19 cellular contexts compared by ENCODE assay signal in genomic region chr2:134448650-134449049, GRCh38.
DNase-seq lines count a peak whose midpoint lies in the region; ATAC-seq, FAIRE-seq and TF ChIP-seq lines count a peak whose summit lies in the region.
"Had no signal": no experiment of that assay in that cellular context is flagged by ENCODE, and none has a peak within 500 bp of the region (broad histone marks: within the 10 kb centered on the region; RNA-seq: fewer than 3 reads in every experiment).

No MANE protein-coding gene starts in this region.

- no peak overlapping the region for H4K91ac ChIP-seq in neuronal stem cell (ENCODE audit: low read depth, low read length, poor library complexity)

- 71 to 73% methylated on average over 4 to 6 of the region's 6 CpGs for WGBS in body of pancreas, 2 donors
- no CpG with 5 or more reads among the region's 6 CpGs for WGBS in neuronal stem cell (ENCODE audit: extremely low coverage in 2 of 2, insufficient read length in 2 of 2, insufficient replicate concordance in 1 of 2), 2 donors

- H3K27ac ChIP-seq in body of pancreas = peak overlapping the region; percentile 23 to 72 (median 66)
- no peak overlapping the region for H3K27ac ChIP-seq in neuronal stem cell (replicated peaks; ENCODE audit: low read length)
- no peak overlapping the region for H3K27ac ChIP-seq in kidney (ENCODE audit: low read depth in 2 of 2, low read length in 2 of 2)
- H3K27ac ChIP-seq in tibial artery = no peak overlapping the region
- H3K27ac ChIP-seq: BLaER1, GM23248 had no signal

- no peak overlapping the region for H3K23ac ChIP-seq in neuronal stem cell (ENCODE audit: low read depth, low read length, poor library complexity)

- H3K36me3 Mint-ChIP-seq in T-helper 17 cell (ENCODE audit: low read depth) (peaks cover 4% of the 10 kb centered on the region), natural killer cell (no peaks in the 10 kb centered on the region)
- H3K36me3 Mint-ChIP-seq in stimulated activated effector memory CD8-positive, alpha-beta T cell treated with anti-CD3 and anti-CD28 coated beads, Interleukin-12 subunit alpha, Interleukin-12 subunit beta, amount 100 ng/mL, for 72 hours = peaks cover 20% of the 10 kb centered on the region

- no peak overlapping the region for H2BK5ac ChIP-seq in neuronal stem cell (ENCODE audit: low read length)

- H3K4me2 ChIP-seq in neuronal stem cell (ENCODE audit: insufficient read depth, low read length, poor library complexity, severe bottlenecking) = no peak overlapping the region
- H3K4me2 ChIP-seq: BLaER1 had no signal

- H3K4me1 Mint-ChIP-seq in T-helper 17 cell = peaks cover 9% of the 10 kb centered on the region
- peaks cover 15% of the 10 kb centered on the region for H3K4me1 Mint-ChIP-seq in stimulated activated effector memory CD8-positive, alpha-beta T cell treated with anti-CD3 and anti-CD28 coated beads, Interleukin-12 subunit alpha, Interleukin-12 subunit beta, amount 100 ng/mL, for 72 hours
- H3K4me1 Mint-ChIP-seq in natural killer cell = peaks cover 4 to 6% of the 10 kb centered on the region in 2 donors
- H3K4me1 Mint-ChIP-seq: CD14-positive monocyte had no signal

- no peaks in the 10 kb centered on the region for H3K79me1 ChIP-seq in neuronal stem cell (ENCODE audit: low read depth, low read length)

- H3K27me3 ChIP-seq in body of pancreas (no peaks in the 10 kb centered on the region), neuronal stem cell (ENCODE audit: control insufficient read depth in 3 of 3, insufficient read depth in 3 of 3, low read depth in 1 of 3, low read length in 3 of 3) (no peaks in the 10 kb centered on the region), MG63 (no peaks in the 10 kb centered on the region), tibial artery (no peaks in the 10 kb centered on the region)
- H3K27me3 ChIP-seq: BLaER1 had no signal

- no peak for DNase-seq in T-helper 17 cell
- DNase-seq in body of pancreas = no peak
- DNase-seq in neuronal stem cell (ENCODE audit: low spot score) = no peak
- no peak for DNase-seq in stimulated activated effector memory CD8-positive, alpha-beta T cell treated with anti-CD3 and anti-CD28 coated beads, Interleukin-12 subunit alpha, Interleukin-12 subunit beta, amount 100 ng/mL, for 72 hours (ENCODE audit: low spot score in 2 of 2)
- no peak for DNase-seq in kidney
- no peak for DNase-seq in MG63
- DNase-seq in tibial artery = no peak
- no peak for DNase-seq in natural killer cell
- DNase-seq: 8988T; CD4-positive, alpha-beta memory T cell; DMS153; DMS79; GDM1; GM23248 had no signal

- H4K8ac ChIP-seq in neuronal stem cell (ENCODE audit: low read depth, low read length) = no peak overlapping the region

- no peak for TF ChIP-seq POLR2A in body of pancreas (IDR thresholded peaks at IDR 0.05)

- no peak overlapping the region for H3K4ac ChIP-seq in neuronal stem cell (ENCODE audit: low read length)

- no peak for ATAC-seq in T-helper 17 cell
- ATAC-seq in body of pancreas = no peak
- ATAC-seq in stimulated activated effector memory CD8-positive, alpha-beta T cell treated with anti-CD3 and anti-CD28 coated beads, Interleukin-12 subunit alpha, Interleukin-12 subunit beta, amount 100 ng/mL, for 72 hours = no peak
- ATAC-seq in natural killer cell = no peak

- TF ChIP-seq CTCF in body of pancreas (IDR thresholded peaks at IDR 0.05) (no peak), kidney (IDR thresholded peaks at IDR 0.05; ENCODE audit: borderline replicate concordance, extremely low read depth, insufficient read depth) (no peak), tibial artery (IDR thresholded peaks at IDR 0.05) (no peak), natural killer cell (IDR thresholded peaks at IDR 0.05) (no peak)

- no peak overlapping the region for H2BK12ac ChIP-seq in neuronal stem cell (ENCODE audit: low read length)

- no peak for FAIRE-seq in kidney (lab: Jason Lieb, UNC)
- FAIRE-seq: GM12892, GM18507 had no signal

- H2BK120ac ChIP-seq in neuronal stem cell (ENCODE audit: low read depth, low read length) = no peak overlapping the region

- intact Hi-C loops in body of pancreas (cut with DNase I) (loop anchor here (10.0 kb wide), 1 partner anchor 54 kb away; no protein-coding TSS in a partner anchor), kidney (cut with DNase I) (no loop called here), tibial artery (cut with DNase I; ENCODE audit: low total_unique reads) (no loop called here), natural killer cell (cut with micrococcal nuclease) (no loop called here)

- H3K9me3 Mint-ChIP-seq in stimulated activated effector memory CD8-positive, alpha-beta T cell treated with anti-CD3 and anti-CD28 coated beads, Interleukin-12 subunit alpha, Interleukin-12 subunit beta, amount 100 ng/mL, for 72 hours = no peaks in the 10 kb centered on the region
- H3K9me3 Mint-ChIP-seq in natural killer cell = no peaks in the 10 kb centered on the region
- H3K9me3 Mint-ChIP-seq: CD14-positive monocyte; CD4-positive, alpha-beta memory T cell had no signal

- H3K9me3 ChIP-seq in T-helper 17 cell (ENCODE audit: control insufficient read depth, low read length, poor library complexity, severe bottlenecking) = no peaks in the 10 kb centered on the region
- no peaks in the 10 kb centered on the region for H3K9me3 ChIP-seq in body of pancreas
- no peaks in the 10 kb centered on the region for H3K9me3 ChIP-seq in neuronal stem cell (replicated peaks in 1 of 2; ENCODE audit: control insufficient read depth in 2 of 2, insufficient read depth in 1 of 2, low read depth in 1 of 2, low read length in 2 of 2)
- no peaks in the 10 kb centered on the region for H3K9me3 ChIP-seq in kidney (ENCODE audit: control insufficient read depth in 1 of 2, low read length in 2 of 2)
- no peaks in the 10 kb centered on the region for H3K9me3 ChIP-seq in MG63
- no peaks in the 10 kb centered on the region for H3K9me3 ChIP-seq in tibial artery
- H3K9me3 ChIP-seq: BLaER1, HAP-1 had no signal

- no peak overlapping the region for H3K18ac ChIP-seq in neuronal stem cell (ENCODE audit: low read length)

- H2AFZ ChIP-seq in neuronal stem cell (ENCODE audit: low read length) = no peak overlapping the region
- H2AFZ ChIP-seq: GM23248 had no signal

- H3K27me3 Mint-ChIP-seq in T-helper 17 cell (no peaks in the 10 kb centered on the region), natural killer cell (ENCODE audit: low read depth in 2 of 2) (no peaks in the 10 kb centered on the region)
- H3K27me3 Mint-ChIP-seq: CD4-positive, alpha-beta memory T cell had no signal

- H3K4me3 Mint-ChIP-seq in T-helper 17 cell (no peak overlapping the region), natural killer cell (no peak overlapping the region)
- no peak overlapping the region for H3K4me3 Mint-ChIP-seq in stimulated activated effector memory CD8-positive, alpha-beta T cell treated with anti-CD3 and anti-CD28 coated beads, Interleukin-12 subunit alpha, Interleukin-12 subunit beta, amount 100 ng/mL, for 72 hours
- H3K4me3 Mint-ChIP-seq: CD14-positive monocyte; CD4-positive, alpha-beta memory T cell had no signal

- peaks cover 60% of the 10 kb centered on the region for H3K4me1 ChIP-seq in body of pancreas
- H3K4me1 ChIP-seq in neuronal stem cell (ENCODE audit: control insufficient read depth in 2 of 2, insufficient read depth in 1 of 2, low read depth in 1 of 2, low read length in 2 of 2) = peaks cover 0 to 6% of the 10 kb centered on the region in 2 donors
- peaks cover under 1 to 2% of the 10 kb centered on the region in 2 donors for H3K4me1 ChIP-seq in kidney (ENCODE audit: control insufficient read depth in 1 of 2, insufficient read depth in 1 of 2, low read depth in 1 of 2, low read length in 2 of 2)
- H3K4me1 ChIP-seq in tibial artery = no peaks in the 10 kb centered on the region
- H3K4me1 ChIP-seq: HAP-1 had no signal

- H2BK15ac ChIP-seq in neuronal stem cell (ENCODE audit: low read length) = no peak overlapping the region

- H3K14ac ChIP-seq in neuronal stem cell (ENCODE audit: low read length) = no peak overlapping the region

- H3K27ac Mint-ChIP-seq in T-helper 17 cell (peak overlapping the region; percentile 66), natural killer cell (no peak overlapping the region)
- H3K27ac Mint-ChIP-seq in stimulated activated effector memory CD8-positive, alpha-beta T cell treated with anti-CD3 and anti-CD28 coated beads, Interleukin-12 subunit alpha, Interleukin-12 subunit beta, amount 100 ng/mL, for 72 hours = peak overlapping the region; percentile 84

- no peaks in the 10 kb centered on the region for H3K36me3 ChIP-seq in body of pancreas (replicated peaks in 1 of 2; ENCODE audit: insufficient read depth in 1 of 2, low read depth in 2 of 2)
- H3K36me3 ChIP-seq in neuronal stem cell (replicated peaks in 1 of 2; ENCODE audit: control insufficient read depth in 2 of 2, insufficient read depth in 2 of 2, low read length in 2 of 2) = peaks cover 3 to 26% of the 10 kb centered on the region in 2 donors
- peaks cover 0 to 3% of the 10 kb centered on the region in 2 donors for H3K36me3 ChIP-seq in kidney (ENCODE audit: control insufficient read depth in 1 of 2, insufficient read depth in 2 of 2, low read length in 2 of 2)
- H3K36me3 ChIP-seq in MG63 = no peaks in the 10 kb centered on the region
- H3K36me3 ChIP-seq in tibial artery = peaks cover 0 to 30% (median 0%) of the 10 kb centered on the region in 3 donors
- H3K36me3 ChIP-seq: HAP-1 had no signal

- peak overlapping the region; percentile 38 for H3K9ac ChIP-seq in neuronal stem cell (ENCODE audit: low read depth, low read length, poor library complexity)
- no peak overlapping the region for H3K9ac ChIP-seq in kidney (ENCODE audit: low read length in 2 of 2)
- H3K9ac ChIP-seq: BLaER1, GM23248 had no signal

- H2AK5ac ChIP-seq in neuronal stem cell (ENCODE audit: low read depth, low read length) = no peak overlapping the region

- H3K4me3 ChIP-seq in body of pancreas (no peak overlapping the region), neuronal stem cell (ENCODE audit: low read length in 2 of 2) (no peak overlapping the region), kidney (ENCODE audit: low read length in 2 of 2) (no peak overlapping the region), MG63 (no peak overlapping the region), tibial artery (no peak overlapping the region)
- H3K4me3 ChIP-seq: BLaER1, GM23248, HAP-1 had no signal

Comparison
In these comparisons a context has a peak if more than half of its experiments do, and no peak if none do; other contexts are left out.
1. H3K27ac Mint-ChIP-seq: peak in T-helper 17 cell (single experiment) and stimulated activated effector memory CD8-positive, alpha-beta T cell treated with anti-CD3 and anti-CD28 coated beads, Interleukin-12 subunit alpha, Interleukin-12 subunit beta, amount 100 ng/mL, for 72 hours (single experiment); none in natural killer cell (0 of 2).
2. H3K27ac ChIP-seq: peak in body of pancreas (4 of 4); none in neuronal stem cell (single experiment), kidney (0 of 2) and tibial artery (0 of 2).